In the genomic region with DNA sequence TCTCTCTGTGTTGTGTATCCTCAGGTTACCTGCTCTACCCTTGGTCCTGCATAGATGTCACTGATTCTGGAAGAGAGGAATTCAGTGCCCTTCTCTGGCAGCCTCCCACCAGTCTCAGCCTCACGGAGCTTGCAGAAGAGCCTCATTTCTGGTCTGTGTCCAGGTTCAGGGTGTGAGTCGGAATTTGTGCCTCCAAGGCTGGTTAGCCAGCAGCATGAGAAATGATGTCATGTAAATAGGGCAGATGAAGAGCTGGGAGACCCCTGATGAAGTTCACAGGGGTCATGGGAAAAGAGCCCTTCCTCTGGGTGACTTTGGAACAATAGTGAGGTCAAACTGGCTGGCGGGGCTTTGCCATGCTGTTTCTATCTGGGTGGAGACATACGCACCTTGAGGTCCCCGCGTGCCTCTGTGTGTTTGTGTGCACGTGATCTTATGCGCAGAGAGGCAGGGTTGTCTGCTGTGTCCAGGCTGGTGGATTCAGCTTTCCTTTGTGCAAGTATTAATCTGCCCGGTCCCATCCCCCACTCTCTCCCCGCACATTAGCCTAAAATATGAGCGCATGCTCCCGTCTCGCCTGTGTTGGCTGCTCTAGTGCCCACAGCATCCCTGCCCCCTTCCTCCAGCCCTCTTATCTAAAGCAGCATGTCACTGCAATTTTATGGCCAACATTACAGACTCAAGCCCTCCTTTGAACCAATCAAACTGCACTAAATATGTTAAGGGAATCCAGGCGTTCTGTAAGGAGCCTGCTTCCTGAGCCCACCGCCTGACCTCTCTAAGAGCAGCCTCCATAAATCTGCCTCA, we compare ENCODE assay signal across 17 cellular contexts.
"Had no signal": no experiment of that assay in that cellular context is flagged by ENCODE, and none has a peak within 500 bp of the region (broad histone marks: within the 10 kb centered on the region; RNA-seq: fewer than 3 reads in every experiment).

No MANE protein-coding gene starts in this region.

- H3K9me3 Mint-ChIP-seq: activated naive CD8-positive, alpha-beta T cell treated with anti-CD3 and anti-CD28 coated beads, Interleukin-2, amount 10 ng/mL, durations not matched to agents 7 days and 5 days; activated T-cell treated with anti-CD3 and anti-CD28 coated beads, Interleukin-2, amount 50 U/mL, for 72 hours; stimulated activated naive B cell treated with anti-CD40 and anti-IgM and Interleukin-4, amounts not matched to agents 10 μg/mL and 1 μg/mL and 100 μg/mL, for 72 hours; T-cell had no signal

- H3K36me3 Mint-ChIP-seq: activated naive CD8-positive, alpha-beta T cell treated with anti-CD3 and anti-CD28 coated beads, Interleukin-2, amount 10 ng/mL, durations not matched to agents 7 days and 5 days; stimulated activated naive B cell treated with anti-CD40 and anti-IgM and Interleukin-4, amounts not matched to agents 10 μg/mL and 1 μg/mL and 100 μg/mL, for 72 hours; T-cell had no signal

- H3K27ac Mint-ChIP-seq: activated CD4-positive, alpha-beta memory T cell treated with anti-CD3 and anti-CD28 coated beads, Interleukin-2, amount 10 ng/mL, durations not matched to agents 7 days and 5 days; activated CD4-positive, alpha-beta T cell treated with anti-CD3 and anti-CD28 coated beads for 36 hours; activated naive CD8-positive, alpha-beta T cell treated with anti-CD3 and anti-CD28 coated beads, Interleukin-2, amount 10 ng/mL, durations not matched to agents 7 days and 5 days; activated T-cell treated with anti-CD3 and anti-CD28 coated beads, Interleukin-2, amount 50 U/mL, for 72 hours; stimulated activated naive B cell treated with anti-CD40 and anti-IgM and Interleukin-4, amounts not matched to agents 10 μg/mL and 1 μg/mL and 100 μg/mL, for 72 hours; T-cell had no signal

- H3K27me3 Mint-ChIP-seq: activated CD4-positive, alpha-beta memory T cell treated with anti-CD3 and anti-CD28 coated beads, Interleukin-2, amount 10 ng/mL, durations not matched to agents 7 days and 5 days; activated CD4-positive, alpha-beta T cell treated with anti-CD3 and anti-CD28 coated beads for 36 hours; activated naive CD8-positive, alpha-beta T cell treated with anti-CD3 and anti-CD28 coated beads, Interleukin-2, amount 10 ng/mL, durations not matched to agents 7 days and 5 days; stimulated activated naive B cell treated with anti-CD40 and anti-IgM and Interleukin-4, amounts not matched to agents 10 μg/mL and 1 μg/mL and 100 μg/mL, for 72 hours; T-cell had no signal

- FAIRE-seq: frontal cortex, kidney had no signal

- H3K4me3 ChIP-seq: breast epithelium had no signal

- H3K9me3 ChIP-seq: breast epithelium had no signal

- H3K4me3 Mint-ChIP-seq: activated CD4-positive, alpha-beta memory T cell treated with anti-CD3 and anti-CD28 coated beads, Interleukin-2, amount 10 ng/mL, durations not matched to agents 7 days and 5 days; activated CD4-positive, alpha-beta T cell treated with anti-CD3 and anti-CD28 coated beads for 36 hours; activated naive CD8-positive, alpha-beta T cell treated with anti-CD3 and anti-CD28 coated beads, Interleukin-2, amount 10 ng/mL, durations not matched to agents 7 days and 5 days; activated T-cell treated with anti-CD3 and anti-CD28 coated beads, Interleukin-2, amount 50 U/mL, for 72 hours; stimulated activated naive B cell treated with anti-CD40 and anti-IgM and Interleukin-4, amounts not matched to agents 10 μg/mL and 1 μg/mL and 100 μg/mL, for 72 hours; T-cell had no signal

- H3K4me1 ChIP-seq: breast epithelium had no signal

- H3K4me1 Mint-ChIP-seq: activated CD4-positive, alpha-beta memory T cell treated with anti-CD3 and anti-CD28 coated beads, Interleukin-2, amount 10 ng/mL, durations not matched to agents 7 days and 5 days; activated CD4-positive, alpha-beta T cell treated with anti-CD3 and anti-CD28 coated beads for 36 hours; activated naive CD8-positive, alpha-beta T cell treated with anti-CD3 and anti-CD28 coated beads, Interleukin-2, amount 10 ng/mL, durations not matched to agents 7 days and 5 days; T-cell had no signal

- ATAC-seq: activated CD4-positive, alpha-beta T cell treated with anti-CD3 and anti-CD28 coated beads for 36 hours; activated T-cell treated with anti-CD3 and anti-CD28 coated beads, Interleukin-2, amount 50 U/mL, for 72 hours; right cardiac atrium; stimulated activated naive B cell treated with anti-CD40 and anti-IgM and Interleukin-4, amounts not matched to agents 10 μg/mL and 1 μg/mL and 100 μg/mL, for 72 hours; T-cell had no signal

- H3K36me3 ChIP-seq: breast epithelium had no signal

- DNase-seq: activated CD4-positive, alpha-beta memory T cell treated with anti-CD3 and anti-CD28 coated beads, Interleukin-2, amount 10 ng/mL, durations not matched to agents 7 days and 5 days; activated CD4-positive, alpha-beta T cell treated with anti-CD3 and anti-CD28 coated beads for 36 hours; activated naive CD8-positive, alpha-beta T cell treated with anti-CD3 and anti-CD28 coated beads, Interleukin-2, amount 10 ng/mL, durations not matched to agents 7 days and 5 days; activated T-cell treated with anti-CD3 and anti-CD28 coated beads, Interleukin-2, amount 50 U/mL, for 72 hours; anterior cingulate cortex; kidney; mesendoderm; nucleus accumbens; right cardiac atrium; stimulated activated CD4-positive, alpha-beta T cell treated with anti-CD3 and anti-CD28 coated beads, Interleukin-2, amount 100 ng/mL, for 24 hours; stimulated activated naive B cell treated with anti-CD40 and anti-IgM and Interleukin-4, amounts not matched to agents 10 μg/mL and 1 μg/mL and 100 μg/mL, for 72 hours; T-cell; T1000; trophoblast cell had no signal

- H3K27ac ChIP-seq: breast epithelium, VCaP had no signal
